In genomic region chr11:67687986-67688385, GRCh38 we compare ENCODE assay signal across 28 cellular contexts. TPM values are rescaled to one million over a fixed set of nuclear protein-coding genes. Genes with fewer than 3 reads are reported as not detected.
"Had no signal": no experiment of that assay in that cellular context is flagged by ENCODE, and none has a peak within 500 bp of the region (broad histone marks: within the 10 kb centered on the region; RNA-seq: fewer than 3 reads in every experiment).

No MANE protein-coding gene starts in this region.

- ATAC-seq: HepG2, K562, T-cell had no signal

- H3K4me2 ChIP-seq: KMS-11 had no signal

- H3K4me1 ChIP-seq: SJSA1 had no signal

- H3K9me3 Mint-ChIP-seq: T-cell had no signal

- H3K4me3 ChIP-seq: K562, SJSA1, SK-N-MC had no signal

- H3K27ac ChIP-seq: KMS-11, SJSA1, SK-N-MC had no signal

- H3K9me3 ChIP-seq: SJSA1 had no signal

- H3K36me3 Mint-ChIP-seq: T-cell had no signal

- H3K4me1 Mint-ChIP-seq: T-cell had no signal

- H3K9ac ChIP-seq: KMS-11 had no signal

- FAIRE-seq: HepG2, K562, RCC 7860 had no signal

- DNase-seq: IMR-90, Kasumi-1, MM.1S, NCI-H1092 treated with DMSO at 0.1 percent for 48 hours, NCI-H1436, NCI-H187, NCI-H2029, NCI-H2081 treated with DMSO at 0.1 percent for 48 hours, NCI-H2171, NCI-H226, NCI-H446, NCI-H510A, NCI-H524 treated with DMSO at 0.1 percent for 48 hours, NCI-H69, NCI-H774, Right ventricle myocardium superior, RPMI8226, SIG-M5, SW 1271, T-cell had no signal

- H3K27ac Mint-ChIP-seq: T-cell had no signal

- H3K4me3 Mint-ChIP-seq: T-cell had no signal

- H3K36me3 ChIP-seq: SJSA1 had no signal

RNA-seq across cellular contexts. Expression of gene ALDH3B2, which starts 13.6 kb away (rescaled TPM):
- total RNA-seq: HepG2, HT-29, IMR-90, K562, M059J, Right ventricle myocardium superior, SJSA1, T-cell had no signal
- polyA plus RNA-seq: HepG2, IMR-90, K562 had no signal

RNA-seq across cellular contexts. Expression of gene ACY3, which starts 37.5 kb away (rescaled TPM):
- total RNA-seq: IMR-90, K562, Right ventricle myocardium superior, SJSA1 had no signal
- polyA plus RNA-seq: IMR-90, K562 had no signal

RNA-seq across cellular contexts. Expression of gene TBX10, which starts 48.4 kb away (rescaled TPM):
- total RNA-seq: IMR-90, K562, M059J, SJSA1, T-cell had no signal
- polyA plus RNA-seq: IMR-90, K562 had no signal
